ENCODE assay signal across 14 cellular contexts in genomic region chr12:91620949-91621348, GRCh38.
A peak's percentile ranks its signal among the peaks of the same experiment; 100 is the strongest.
DNase-seq lines count a peak whose midpoint lies in the region; ATAC-seq and TF ChIP-seq lines count a peak whose summit lies in the region.
"Had no signal": no experiment of that assay in that cellular context is flagged by ENCODE, and none has a peak within 500 bp of the region (broad histone marks: within the 10 kb centered on the region; RNA-seq: fewer than 3 reads in every experiment).

No MANE protein-coding gene starts in this region.

- H3K4me2 ChIP-seq in OCI-LY3 (ENCODE audit: low read length) (peak overlapping the region; percentile 17; the same call in 1 of the 2 replicates), neural cell (ENCODE audit: low read length) (no peak overlapping the region)

- peak; percentile 37 for TF ChIP-seq RAD21 in neural cell (conservative IDR thresholded peaks at IDR 0.05)

- H3K9me3 ChIP-seq in OCI-LY3 (ENCODE audit: insufficient read depth, low read length): no peaks in the 10 kb centered on the region
- peaks cover 3% of the 10 kb centered on the region for H3K9me3 ChIP-seq in endodermal cell (ENCODE audit: control insufficient read depth, low read length)
- no peaks in the 10 kb centered on the region for H3K9me3 ChIP-seq in neural cell (ENCODE audit: low read length)
- H3K9me3 ChIP-seq: gastroesophageal sphincter had no signal

- in situ Hi-C loops in G401 (cut with HindIII; ENCODE audit: low sequenced_read_pairs): no loop called here

- no peak for TF ChIP-seq EP300 in neural cell (conservative IDR thresholded peaks at IDR 0.05; ENCODE audit: poor library complexity, severe bottlenecking)

- H3K9ac ChIP-seq in OCI-LY3 (ENCODE audit: low read length) (no peak overlapping the region), endodermal cell (ENCODE audit: extremely low read depth, low read length, poor library complexity, severe bottlenecking) (no peak overlapping the region), neural cell (ENCODE audit: low read length) (no peak overlapping the region)

- ATAC-seq in stimulated activated effector memory CD8-positive, alpha-beta T cell treated with anti-CD3 and anti-CD28 coated beads, Interleukin-12 subunit alpha, Interleukin-12 subunit beta, amount 100 ng/mL, for 72 hours: no peak
- no peak for ATAC-seq in HG03439 (IDR thresholded peaks at IDR 0.05; ENCODE audit: unreplicated experiment)
- ATAC-seq in HG02973 (IDR thresholded peaks at IDR 0.05; ENCODE audit: unreplicated experiment): no peak
- ATAC-seq: gastroesophageal sphincter, left lobe of liver had no signal

- H3K27ac ChIP-seq in OCI-LY3 (ENCODE audit: low read length): no peak overlapping the region
- H3K27ac ChIP-seq in endodermal cell (ENCODE audit: low read depth, low read length): peak overlapping the region; percentile 34
- H3K27ac ChIP-seq in neural cell (ENCODE audit: low read length): peak overlapping the region; percentile 13
- H3K27ac ChIP-seq: gastroesophageal sphincter had no signal

- 80 to 87% methylated on average over 8 of the region's 8 CpGs for WGBS in endodermal cell (ENCODE audit: insufficient coverage in 1 of 2, insufficient read length in 1 of 2), 2 experiments

- 0 out of 2 replicates have a peak overlapping the region, but pooled peaks have one; percentile 49 for H2AFZ ChIP-seq in OCI-LY3 (ENCODE audit: low read depth, low read length)
- H2AFZ ChIP-seq in neural cell (ENCODE audit: low read depth, low read length): no peak overlapping the region

- H3K4me1 ChIP-seq in OCI-LY3 (ENCODE audit: low read length) (peaks cover 9% of the 10 kb centered on the region), endodermal cell (ENCODE audit: control insufficient read depth, insufficient read depth, low read length) (peaks cover 3% of the 10 kb centered on the region)
- H3K4me1 ChIP-seq: gastroesophageal sphincter had no signal

- H4K20me1 ChIP-seq in OCI-LY3 (ENCODE audit: insufficient read depth, low read length) (no peaks in the 10 kb centered on the region), neural cell (ENCODE audit: insufficient read depth) (no peaks in the 10 kb centered on the region)

- peaks cover 3% of the 10 kb centered on the region for H3K36me3 Mint-ChIP-seq in endodermal cell (ENCODE audit: low read depth)
- H3K36me3 Mint-ChIP-seq in stimulated activated effector memory CD8-positive, alpha-beta T cell treated with anti-CD3 and anti-CD28 coated beads, Interleukin-12 subunit alpha, Interleukin-12 subunit beta, amount 100 ng/mL, for 72 hours: no peaks in the 10 kb centered on the region

- no peaks in the 10 kb centered on the region for H3K27me3 Mint-ChIP-seq in endodermal cell (ENCODE audit: insufficient read depth)
- H3K27me3 Mint-ChIP-seq: activated CD4-positive, alpha-beta memory T cell treated with anti-CD3 and anti-CD28 coated beads, Interleukin-2, amount 10 ng/mL, durations not matched to agents 7 days and 5 days; CD4-positive, alpha-beta T cell had no signal

- TF ChIP-seq CTCF in OCI-LY3 (IDR thresholded peaks at IDR 0.05; ENCODE audit: low read depth, low read length) (peak; percentile 16), endodermal cell (conservative IDR thresholded peaks at IDR 0.05) (no peak), neural cell (IDR thresholded peaks at IDR 0.05; ENCODE audit: poor library complexity, severe bottlenecking) (no peak)

- H3K4me3 ChIP-seq in OCI-LY3 (ENCODE audit: low read length): no peak overlapping the region
- H3K4me3 ChIP-seq in endodermal cell (ENCODE audit: low read length): no peak overlapping the region
- H3K4me3 ChIP-seq in neural cell (ENCODE audit: low read length): no peak overlapping the region
- H3K4me3 ChIP-seq: gastroesophageal sphincter had no signal

- H3K27ac Mint-ChIP-seq in endodermal cell: no peak overlapping the region
- H3K27ac Mint-ChIP-seq in stimulated activated effector memory CD8-positive, alpha-beta T cell treated with anti-CD3 and anti-CD28 coated beads, Interleukin-12 subunit alpha, Interleukin-12 subunit beta, amount 100 ng/mL, for 72 hours: no peak overlapping the region
- H3K27ac Mint-ChIP-seq: activated CD4-positive, alpha-beta memory T cell treated with anti-CD3 and anti-CD28 coated beads, Interleukin-2, amount 10 ng/mL, durations not matched to agents 7 days and 5 days; activated naive CD4-positive, alpha-beta T cell treated with anti-CD3 and anti-CD28 coated beads for 36 hours; CD4-positive, alpha-beta T cell had no signal

- H3K27me3 ChIP-seq in OCI-LY3 (ENCODE audit: low read depth, low read length): no peaks in the 10 kb centered on the region
- H3K27me3 ChIP-seq in endodermal cell (ENCODE audit: control insufficient read depth, insufficient read depth, low read length, poor library complexity, severe bottlenecking): no peaks in the 10 kb centered on the region
- no peaks in the 10 kb centered on the region for H3K27me3 ChIP-seq in neural cell (ENCODE audit: insufficient read depth, low read depth, low read length)
- H3K27me3 ChIP-seq: gastroesophageal sphincter had no signal

- H3K9me2 ChIP-seq in neural cell (ENCODE audit: insufficient read depth, low read length): no peaks in the 10 kb centered on the region

- H3K79me2 ChIP-seq in OCI-LY3 (ENCODE audit: low read length) (no peaks in the 10 kb centered on the region), neural cell (replicated peaks; ENCODE audit: insufficient read depth, low read length) (no peaks in the 10 kb centered on the region)

- no peaks in the 10 kb centered on the region for H3K36me3 ChIP-seq in OCI-LY3 (replicated peaks; ENCODE audit: low read depth, low read length)
- no peaks in the 10 kb centered on the region for H3K36me3 ChIP-seq in endodermal cell (ENCODE audit: control insufficient read depth, insufficient read depth, low read length)
- H3K36me3 ChIP-seq in neural cell (ENCODE audit: insufficient read depth, low read length): no peaks in the 10 kb centered on the region
- H3K36me3 ChIP-seq: gastroesophageal sphincter had no signal

- peaks cover 4% of the 10 kb centered on the region for H3K4me1 Mint-ChIP-seq in endodermal cell
- no peaks in the 10 kb centered on the region for H3K4me1 Mint-ChIP-seq in stimulated activated effector memory CD8-positive, alpha-beta T cell treated with anti-CD3 and anti-CD28 coated beads, Interleukin-12 subunit alpha, Interleukin-12 subunit beta, amount 100 ng/mL, for 72 hours

- H3K9me3 Mint-ChIP-seq in endodermal cell: peaks cover 5% of the 10 kb centered on the region
- H3K9me3 Mint-ChIP-seq in stimulated activated effector memory CD8-positive, alpha-beta T cell treated with anti-CD3 and anti-CD28 coated beads, Interleukin-12 subunit alpha, Interleukin-12 subunit beta, amount 100 ng/mL, for 72 hours: no peaks in the 10 kb centered on the region

- peak; percentile 89 for DNase-seq in G401 (ENCODE audit: low spot score)
- DNase-seq in endodermal cell: peak; percentile 54
- DNase-seq in stimulated activated effector memory CD8-positive, alpha-beta T cell treated with anti-CD3 and anti-CD28 coated beads, Interleukin-12 subunit alpha, Interleukin-12 subunit beta, amount 100 ng/mL, for 72 hours (ENCODE audit: low spot score in 2 of 2): no peak
- no peak for DNase-seq in NOMO-1 treated with dmso at 0.1 percent for 144 hours (lab: John Stamatoyannopoulos, UW; ENCODE audit: unreplicated experiment)
- DNase-seq: activated CD4-positive, alpha-beta memory T cell treated with anti-CD3 and anti-CD28 coated beads, Interleukin-2, amount 10 ng/mL, durations not matched to agents 7 days and 5 days; activated naive CD4-positive, alpha-beta T cell treated with anti-CD3 and anti-CD28 coated beads for 36 hours; CD4-positive, alpha-beta T cell; stimulated activated CD4-positive, alpha-beta T cell treated with anti-CD3 and anti-CD28 coated beads, Interleukin-4, amount 100 ng/mL, for 4 hours had no signal

- H3F3A ChIP-seq in neural cell (ENCODE audit: insufficient read depth, low read length, poor library complexity, severe bottlenecking): no peaks in the 10 kb centered on the region

- H3K4me3 Mint-ChIP-seq in endodermal cell: no peak overlapping the region
- no peak overlapping the region for H3K4me3 Mint-ChIP-seq in stimulated activated effector memory CD8-positive, alpha-beta T cell treated with anti-CD3 and anti-CD28 coated beads, Interleukin-12 subunit alpha, Interleukin-12 subunit beta, amount 100 ng/mL, for 72 hours
- H3K4me3 Mint-ChIP-seq: activated CD4-positive, alpha-beta memory T cell treated with anti-CD3 and anti-CD28 coated beads, Interleukin-2, amount 10 ng/mL, durations not matched to agents 7 days and 5 days; activated naive CD4-positive, alpha-beta T cell treated with anti-CD3 and anti-CD28 coated beads for 36 hours; CD4-positive, alpha-beta T cell had no signal

TF ChIP-seq in neural cell, 6 proteins besides CTCF, POLR2A, EP300 and RAD21 (continues in another document):
- TF ChIP-seq POLR2AphosphoS5 (IDR thresholded peaks at IDR 0.05) (peak; percentile 31), EZH2 (IDR thresholded peaks at IDR 0.05; ENCODE audit: borderline replicate concordance, insufficient read depth, low read length, poor library complexity, severe bottlenecking) (no peak), REST (IDR thresholded peaks at IDR 0.05; ENCODE audit: borderline replicate concordance) (no peak), TAF1 (IDR thresholded peaks at IDR 0.05; ENCODE audit: low read depth) (no peak), SMC3 (conservative IDR thresholded peaks at IDR 0.05; ENCODE audit: poor library complexity) (peak; percentile 22)

Comparison
In these comparisons a context has a peak if more than half of its experiments do, and no peak if none do; other contexts are left out.
1. DNase-seq: peak in G401 (single experiment) and endodermal cell (single experiment); none in stimulated activated effector memory CD8-positive, alpha-beta T cell treated with anti-CD3 and anti-CD28 coated beads, Interleukin-12 subunit alpha, Interleukin-12 subunit beta, amount 100 ng/mL, for 72 hours (0 of 2) and NOMO-1 treated with dmso at 0.1 percent for 144 hours (single experiment).